10 cellular contexts compared by ENCODE assay signal in the genomic region with DNA sequence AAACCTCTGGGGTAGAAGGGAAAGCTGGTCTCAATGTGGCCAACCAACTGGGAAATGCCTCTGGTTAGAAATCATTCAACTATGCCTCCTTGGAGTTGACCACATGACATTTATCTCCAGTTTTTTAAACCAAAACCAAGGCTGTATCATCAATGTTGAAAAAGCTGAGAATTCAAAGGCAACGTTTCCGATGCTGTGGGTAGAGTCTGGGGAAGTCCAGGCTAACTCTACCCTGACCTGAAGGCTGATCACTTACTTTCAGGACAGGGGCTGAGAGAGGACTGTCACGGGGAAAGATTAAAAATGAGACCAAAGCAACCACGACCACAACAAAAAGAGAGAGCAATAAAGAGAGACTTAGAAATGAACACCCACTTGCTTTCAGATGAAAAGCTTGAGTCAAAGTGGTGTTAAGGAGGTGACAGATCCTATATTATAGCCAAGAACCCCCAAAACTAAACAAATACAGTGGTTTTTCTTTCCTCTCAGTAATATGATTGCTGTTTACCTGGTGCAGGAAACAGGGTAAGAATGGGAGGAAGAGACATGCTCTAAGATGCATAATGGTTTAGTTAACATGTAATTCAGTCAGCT.
DNase-seq lines count a peak whose midpoint lies in the region; ATAC-seq and TF ChIP-seq lines count a peak whose summit lies in the region.
"Had no signal": no experiment of that assay in that cellular context is flagged by ENCODE, and none has a peak within 500 bp of the region (broad histone marks: within the 10 kb centered on the region; RNA-seq: fewer than 3 reads in every experiment).

No MANE protein-coding gene starts in this region.

- no peaks in the 10 kb centered on the region for H3K9me3 Mint-ChIP-seq in activated CD4-positive, alpha-beta memory T cell treated with anti-CD3 and anti-CD28 coated beads for 36 hours
- H3K9me3 Mint-ChIP-seq in activated CD4-positive, alpha-beta memory T cell treated with anti-CD3 and anti-CD28 coated beads, Interleukin-2, amount 10 ng/mL, durations not matched to agents 7 days and 5 days = peaks cover 3% of the 10 kb centered on the region

- no peak overlapping the region for H3K27ac Mint-ChIP-seq in activated CD4-positive, alpha-beta memory T cell treated with anti-CD3 and anti-CD28 coated beads for 36 hours
- H3K27ac Mint-ChIP-seq in activated CD4-positive, alpha-beta memory T cell treated with anti-CD3 and anti-CD28 coated beads, Interleukin-2, amount 10 ng/mL, durations not matched to agents 7 days and 5 days = no peak overlapping the region

- no peaks in the 10 kb centered on the region for H3K9me3 ChIP-seq in Loucy (ENCODE audit: insufficient read depth, low read depth, low read length)
- H3K9me3 ChIP-seq: thoracic aorta had no signal

- H2AFZ ChIP-seq in Loucy (ENCODE audit: low read length) = peak overlapping the region; percentile 31; the same call in 1 of the 2 replicates

- TF ChIP-seq CTCF in Loucy (conservative IDR thresholded peaks at IDR 0.05; ENCODE audit: low read length) = no peak

- peak overlapping the region; percentile 49 for H3K4me2 ChIP-seq in Loucy (ENCODE audit: low read depth, low read length, poor library complexity, severe bottlenecking)

- H4K20me1 ChIP-seq in Loucy (ENCODE audit: insufficient read depth, low read length, poor library complexity, severe bottlenecking) = no peaks in the 10 kb centered on the region

- H3K4me1 Mint-ChIP-seq in activated CD4-positive, alpha-beta memory T cell treated with anti-CD3 and anti-CD28 coated beads for 36 hours (ENCODE audit: low read depth) = peaks cover 39% of the 10 kb centered on the region
- H3K4me1 Mint-ChIP-seq in activated CD4-positive, alpha-beta memory T cell treated with anti-CD3 and anti-CD28 coated beads, Interleukin-2, amount 10 ng/mL, durations not matched to agents 7 days and 5 days = peaks cover 13% of the 10 kb centered on the region

- peaks cover 1% of the 10 kb centered on the region for H3K27me3 Mint-ChIP-seq in activated CD4-positive, alpha-beta memory T cell treated with anti-CD3 and anti-CD28 coated beads for 36 hours
- H3K27me3 Mint-ChIP-seq in activated CD4-positive, alpha-beta memory T cell treated with anti-CD3 and anti-CD28 coated beads, Interleukin-2, amount 10 ng/mL, durations not matched to agents 7 days and 5 days = peaks cover 7% of the 10 kb centered on the region

- CTCF ChIA-PET in activated CD4-positive, alpha-beta memory T cell treated with anti-CD3 and anti-CD28 coated beads for 36 hours (lab: Charles Lee) = interaction anchor here (0.6 to 1.6 kb wide), 4 partner anchors 43 to 553 kb away, joined by 3 to 5 read pairs (median 4); a partner anchor contains a TSS
- CTCF ChIA-PET in activated CD4-positive, alpha-beta memory T cell treated with anti-CD3 and anti-CD28 coated beads, Interleukin-2, amount 10 ng/mL, durations not matched to agents 7 days and 5 days (lab: Charles Lee) = interaction anchor here (0.5 kb wide), 1 partner anchor 1446 kb away, joined by 7 read pairs; no protein-coding TSS in a partner anchor

- no peak overlapping the region for H3K4me3 Mint-ChIP-seq in activated CD4-positive, alpha-beta memory T cell treated with anti-CD3 and anti-CD28 coated beads for 36 hours
- no peak overlapping the region for H3K4me3 Mint-ChIP-seq in activated CD4-positive, alpha-beta memory T cell treated with anti-CD3 and anti-CD28 coated beads, Interleukin-2, amount 10 ng/mL, durations not matched to agents 7 days and 5 days

- no peaks in the 10 kb centered on the region for H3F3A ChIP-seq in Loucy (ENCODE audit: low read depth)

- DNase-seq in activated CD4-positive, alpha-beta memory T cell treated with anti-CD3 and anti-CD28 coated beads for 36 hours = peak; percentile 69
- no peak for DNase-seq in activated CD4-positive, alpha-beta memory T cell treated with anti-CD3 and anti-CD28 coated beads, Interleukin-2, amount 10 ng/mL, durations not matched to agents 7 days and 5 days
- peak; percentile 11 for DNase-seq in stimulated activated CD8-positive, alpha-beta memory T cell treated with anti-CD3 and anti-CD28 coated beads, Interleukin-4, amount 100 ng/mL, for 24 hours (ENCODE audit: low read depth)
- no peak for DNase-seq in T1000 (lab: John Stamatoyannopoulos, UW)
- DNase-seq in midbrain (lab: John Stamatoyannopoulos, UW) = no peak
- no peak for DNase-seq in cardiac septum (ENCODE audit: low spot score)

- no peaks in the 10 kb centered on the region for H3K79me2 ChIP-seq in Loucy (ENCODE audit: insufficient read depth, low read length)

- H3K4me3 ChIP-seq in Loucy (ENCODE audit: low read length, poor library complexity, severe bottlenecking) = no peak overlapping the region
- H3K4me3 ChIP-seq: thoracic aorta had no signal

- ATAC-seq in HG02571 (IDR thresholded peaks at IDR 0.05; ENCODE audit: unreplicated experiment) = peak; percentile 85
- ATAC-seq: HCT116 had no signal

- no peaks in the 10 kb centered on the region for H3K27me3 ChIP-seq in Loucy (ENCODE audit: insufficient read depth, low read length, poor library complexity, severe bottlenecking)

- H3K9me2 ChIP-seq in Loucy (replicated peaks; ENCODE audit: low read depth, low read length) = no peaks in the 10 kb centered on the region

- H3K36me3 Mint-ChIP-seq in activated CD4-positive, alpha-beta memory T cell treated with anti-CD3 and anti-CD28 coated beads for 36 hours = no peaks in the 10 kb centered on the region
- H3K36me3 Mint-ChIP-seq in activated CD4-positive, alpha-beta memory T cell treated with anti-CD3 and anti-CD28 coated beads, Interleukin-2, amount 10 ng/mL, durations not matched to agents 7 days and 5 days (ENCODE audit: low read depth) = no peaks in the 10 kb centered on the region

- intact Hi-C loops in activated CD4-positive, alpha-beta memory T cell treated with anti-CD3 and anti-CD28 coated beads for 36 hours (cut with micrococcal nuclease) = loop anchor here (1.0 to 5.0 kb wide), 10 partner anchors 33 to 627 kb away; a partner anchor contains a TSS
- intact Hi-C loops in cardiac septum (cut with DNase I) = no loop called here

- POLR2A ChIA-PET in activated CD4-positive, alpha-beta memory T cell treated with anti-CD3 and anti-CD28 coated beads for 36 hours (lab: Charles Lee) = interaction anchor here (0.6 to 1.4 kb wide), 4 partner anchors 92 to 519 kb away, joined by 3 to 6 read pairs (median 4); a partner anchor contains a TSS
- POLR2A ChIA-PET in activated CD4-positive, alpha-beta memory T cell treated with anti-CD3 and anti-CD28 coated beads, Interleukin-2, amount 10 ng/mL, durations not matched to agents 7 days and 5 days (lab: Charles Lee) = no interaction called here

- no peaks in the 10 kb centered on the region for H3K36me3 ChIP-seq in Loucy (ENCODE audit: insufficient read depth, low read length)
- H3K36me3 ChIP-seq: thoracic aorta had no signal

- H3K9ac ChIP-seq in Loucy (ENCODE audit: low read depth, low read length, poor library complexity, severe bottlenecking) = no peak overlapping the region

- H3K4me1 ChIP-seq in Loucy (ENCODE audit: insufficient read depth, low read length, poor library complexity, severe bottlenecking) = peaks cover 16% of the 10 kb centered on the region

Comparison
In these comparisons a context has a peak if more than half of its experiments do, and no peak if none do; other contexts are left out.
1. DNase-seq: peak in activated CD4-positive, alpha-beta memory T cell treated with anti-CD3 and anti-CD28 coated beads for 36 hours (single experiment) and stimulated activated CD8-positive, alpha-beta memory T cell treated with anti-CD3 and anti-CD28 coated beads, Interleukin-4, amount 100 ng/mL, for 24 hours (single experiment); none in activated CD4-positive, alpha-beta memory T cell treated with anti-CD3 and anti-CD28 coated beads, Interleukin-2, amount 10 ng/mL, durations not matched to agents 7 days and 5 days (single experiment), T1000 (single experiment), midbrain (single experiment) and cardiac septum (single experiment).